In the genomic region with DNA sequence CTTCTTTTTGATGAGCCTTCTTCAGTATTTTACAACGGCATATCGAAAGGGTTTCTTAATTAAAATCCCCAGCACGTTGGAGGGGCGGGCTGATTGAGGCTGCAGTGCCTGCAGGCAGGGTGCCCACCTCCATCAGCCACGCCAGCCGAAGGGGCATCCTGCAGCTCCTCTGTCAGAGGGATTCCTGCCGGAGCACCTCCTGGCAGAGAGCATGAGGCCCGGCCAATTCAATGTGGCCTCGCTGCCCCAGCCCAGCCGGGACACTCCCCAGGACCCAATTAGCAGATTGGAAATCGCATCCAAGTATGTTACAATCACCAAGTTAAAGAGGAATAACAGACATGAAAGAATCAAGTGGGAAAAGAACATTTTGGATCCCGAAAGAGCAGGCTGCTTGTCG, we compare ENCODE assay signal across 1 cellular context.
TF ChIP-seq lines count a peak whose summit lies in the region.

No MANE protein-coding gene starts in this region.

TF ChIP-seq in GM23338, 12 proteins besides CTCF, POLR2A, EP300 and RAD21 (continued from another document):
- TF ChIP-seq, protein P1, sequence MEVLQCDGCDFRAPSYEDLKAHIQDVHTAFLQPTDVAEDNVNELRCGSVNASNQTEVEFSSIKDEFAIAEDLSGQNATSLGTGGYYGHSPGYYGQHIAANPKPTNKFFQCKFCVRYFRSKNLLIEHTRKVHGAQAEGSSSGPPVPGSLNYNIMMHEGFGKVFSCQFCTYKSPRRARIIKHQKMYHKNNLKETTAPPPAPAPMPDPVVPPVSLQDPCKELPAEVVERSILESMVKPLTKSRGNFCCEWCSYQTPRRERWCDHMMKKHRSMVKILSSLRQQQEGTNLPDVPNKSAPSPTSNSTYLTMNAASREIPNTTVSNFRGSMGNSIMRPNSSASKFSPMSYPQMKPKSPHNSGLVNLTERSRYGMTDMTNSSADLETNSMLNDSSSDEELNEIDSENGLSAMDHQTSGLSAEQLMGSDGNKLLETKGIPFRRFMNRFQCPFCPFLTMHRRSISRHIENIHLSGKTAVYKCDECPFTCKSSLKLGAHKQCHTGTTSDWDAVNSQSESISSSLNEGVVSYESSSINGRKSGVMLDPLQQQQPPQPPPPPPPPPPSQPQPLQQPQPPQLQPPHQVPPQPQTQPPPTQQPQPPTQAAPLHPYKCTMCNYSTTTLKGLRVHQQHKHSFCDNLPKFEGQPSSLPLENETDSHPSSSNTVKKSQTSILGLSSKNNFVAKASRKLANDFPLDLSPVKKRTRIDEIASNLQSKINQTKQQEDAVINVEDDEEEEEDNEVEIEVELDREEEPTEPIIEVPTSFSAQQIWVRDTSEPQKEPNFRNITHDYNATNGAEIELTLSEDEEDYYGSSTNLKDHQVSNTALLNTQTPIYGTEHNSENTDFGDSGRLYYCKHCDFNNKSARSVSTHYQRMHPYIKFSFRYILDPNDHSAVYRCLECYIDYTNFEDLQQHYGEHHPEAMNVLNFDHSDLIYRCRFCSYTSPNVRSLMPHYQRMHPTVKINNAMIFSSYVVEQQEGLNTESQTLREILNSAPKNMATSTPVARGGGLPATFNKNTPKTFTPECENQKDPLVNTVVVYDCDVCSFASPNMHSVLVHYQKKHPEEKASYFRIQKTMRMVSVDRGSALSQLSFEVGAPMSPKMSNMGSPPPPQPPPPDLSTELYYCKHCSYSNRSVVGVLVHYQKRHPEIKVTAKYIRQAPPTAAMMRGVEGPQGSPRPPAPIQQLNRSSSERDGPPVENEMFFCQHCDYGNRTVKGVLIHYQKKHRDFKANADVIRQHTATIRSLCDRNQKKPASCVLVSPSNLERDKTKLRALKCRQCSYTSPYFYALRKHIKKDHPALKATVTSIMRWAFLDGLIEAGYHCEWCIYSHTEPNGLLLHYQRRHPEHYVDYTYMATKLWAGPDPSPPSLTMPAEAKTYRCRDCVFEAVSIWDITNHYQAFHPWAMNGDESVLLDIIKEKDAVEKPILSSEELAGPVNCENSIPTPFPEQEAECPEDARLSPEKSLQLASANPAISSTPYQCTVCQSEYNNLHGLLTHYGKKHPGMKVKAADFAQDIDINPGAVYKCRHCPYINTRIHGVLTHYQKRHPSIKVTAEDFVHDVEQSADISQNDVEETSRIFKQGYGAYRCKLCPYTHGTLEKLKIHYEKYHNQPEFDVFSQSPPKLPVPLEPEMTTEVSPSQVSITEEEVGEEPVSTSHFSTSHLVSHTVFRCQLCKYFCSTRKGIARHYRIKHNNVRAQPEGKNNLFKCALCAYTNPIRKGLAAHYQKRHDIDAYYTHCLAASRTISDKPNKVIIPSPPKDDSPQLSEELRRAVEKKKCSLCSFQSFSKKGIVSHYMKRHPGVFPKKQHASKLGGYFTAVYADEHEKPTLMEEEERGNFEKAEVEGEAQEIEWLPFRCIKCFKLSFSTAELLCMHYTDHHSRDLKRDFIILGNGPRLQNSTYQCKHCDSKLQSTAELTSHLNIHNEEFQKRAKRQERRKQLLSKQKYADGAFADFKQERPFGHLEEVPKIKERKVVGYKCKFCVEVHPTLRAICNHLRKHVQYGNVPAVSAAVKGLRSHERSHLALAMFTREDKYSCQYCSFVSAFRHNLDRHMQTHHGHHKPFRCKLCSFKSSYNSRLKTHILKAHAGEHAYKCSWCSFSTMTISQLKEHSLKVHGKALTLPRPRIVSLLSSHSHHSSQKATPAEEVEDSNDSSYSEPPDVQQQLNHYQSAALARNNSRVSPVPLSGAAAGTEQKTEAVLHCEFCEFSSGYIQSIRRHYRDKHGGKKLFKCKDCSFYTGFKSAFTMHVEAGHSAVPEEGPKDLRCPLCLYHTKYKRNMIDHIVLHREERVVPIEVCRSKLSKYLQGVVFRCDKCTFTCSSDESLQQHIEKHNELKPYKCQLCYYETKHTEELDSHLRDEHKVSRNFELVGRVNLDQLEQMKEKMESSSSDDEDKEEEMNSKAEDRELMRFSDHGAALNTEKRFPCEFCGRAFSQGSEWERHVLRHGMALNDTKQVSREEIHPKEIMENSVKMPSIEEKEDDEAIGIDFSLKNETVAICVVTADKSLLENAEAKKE (CRISPR knock-in tag; IDR thresholded peaks at IDR 0.05), result no peak
- TF ChIP-seq NANOG (IDR thresholded peaks at IDR 0.05; ENCODE audit: borderline replicate concordance) (no peak), EZH2 (IDR thresholded peaks at IDR 0.05; ENCODE audit: low read depth, unreplicated experiment) (no peak)
